1 cellular context compared by ENCODE assay signal in the genomic region with DNA sequence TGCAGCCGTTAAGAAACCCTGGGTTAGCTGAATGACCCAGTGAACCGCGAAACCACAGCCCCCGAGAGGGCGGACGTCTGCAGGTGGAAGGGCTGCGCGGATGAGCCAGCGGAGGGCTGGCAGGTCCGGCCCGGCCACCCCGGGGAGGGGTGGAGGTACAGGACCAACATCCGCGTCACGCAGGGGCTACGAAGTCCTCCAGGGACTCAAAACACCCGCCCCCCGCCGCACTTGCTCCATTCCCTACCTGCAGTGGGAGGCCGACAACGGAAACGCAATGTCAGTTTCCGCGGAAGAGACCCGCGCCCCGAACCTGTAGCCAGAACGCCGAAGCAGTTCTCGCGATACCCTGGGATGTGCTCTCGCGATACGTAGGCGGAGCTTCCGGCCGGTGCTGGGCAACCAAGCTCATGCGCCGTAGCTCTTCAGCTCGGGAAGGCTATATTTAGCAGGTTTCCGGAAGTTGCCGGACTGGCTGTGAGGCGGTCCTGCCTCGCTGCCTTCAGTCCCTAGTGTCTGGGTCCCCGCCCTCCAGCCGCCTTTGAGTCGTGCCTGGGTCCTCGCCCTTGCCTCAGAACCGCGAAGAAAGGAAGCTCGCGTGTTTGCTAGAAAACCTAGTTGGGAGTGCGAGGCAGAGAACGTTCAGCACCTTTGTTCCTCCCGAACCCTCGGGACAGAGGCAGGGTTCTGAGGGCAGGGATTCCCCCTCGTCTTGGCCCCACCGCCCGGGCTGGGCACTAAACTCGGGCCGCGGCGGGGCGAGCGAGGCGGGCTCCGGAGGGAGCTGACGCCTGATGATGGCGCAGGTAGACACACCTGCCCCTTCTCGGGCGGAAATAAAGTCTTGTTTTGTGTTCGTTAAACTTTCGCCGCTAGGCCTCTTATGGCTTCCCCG.
TF ChIP-seq lines count a peak whose summit lies in the region.

A gene with protein sequence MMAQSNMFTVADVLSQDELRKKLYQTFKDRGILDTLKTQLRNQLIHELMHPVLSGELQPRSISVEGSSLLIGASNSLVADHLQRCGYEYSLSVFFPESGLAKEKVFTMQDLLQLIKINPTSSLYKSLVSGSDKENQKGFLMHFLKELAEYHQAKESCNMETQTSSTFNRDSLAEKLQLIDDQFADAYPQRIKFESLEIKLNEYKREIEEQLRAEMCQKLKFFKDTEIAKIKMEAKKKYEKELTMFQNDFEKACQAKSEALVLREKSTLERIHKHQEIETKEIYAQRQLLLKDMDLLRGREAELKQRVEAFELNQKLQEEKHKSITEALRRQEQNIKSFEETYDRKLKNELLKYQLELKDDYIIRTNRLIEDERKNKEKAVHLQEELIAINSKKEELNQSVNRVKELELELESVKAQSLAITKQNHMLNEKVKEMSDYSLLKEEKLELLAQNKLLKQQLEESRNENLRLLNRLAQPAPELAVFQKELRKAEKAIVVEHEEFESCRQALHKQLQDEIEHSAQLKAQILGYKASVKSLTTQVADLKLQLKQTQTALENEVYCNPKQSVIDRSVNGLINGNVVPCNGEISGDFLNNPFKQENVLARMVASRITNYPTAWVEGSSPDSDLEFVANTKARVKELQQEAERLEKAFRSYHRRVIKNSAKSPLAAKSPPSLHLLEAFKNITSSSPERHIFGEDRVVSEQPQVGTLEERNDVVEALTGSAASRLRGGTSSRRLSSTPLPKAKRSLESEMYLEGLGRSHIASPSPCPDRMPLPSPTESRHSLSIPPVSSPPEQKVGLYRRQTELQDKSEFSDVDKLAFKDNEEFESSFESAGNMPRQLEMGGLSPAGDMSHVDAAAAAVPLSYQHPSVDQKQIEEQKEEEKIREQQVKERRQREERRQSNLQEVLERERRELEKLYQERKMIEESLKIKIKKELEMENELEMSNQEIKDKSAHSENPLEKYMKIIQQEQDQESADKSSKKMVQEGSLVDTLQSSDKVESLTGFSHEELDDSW (plus strand): TSS at position 471 of the 895 bp plus-strand sequence. CDS start 324 bp downstream, at position 795.
A gene (minus strand): TSS at position 343 of the 895 bp plus-strand sequence. CDS start 14,657 bp downstream, outside the sequence.

TF ChIP-seq in HepG2, 621 proteins besides CTCF, POLR2A, EP300 and RAD21 (continued from another document and continues in another):
- TF ChIP-seq HCFC1 (IDR thresholded peaks at IDR 0.05; ENCODE audit: low read depth, low read length): 0 out of 2 replicates have a peak, but pooled peaks have one; percentile 10
- TF ChIP-seq ZNF788 (CRISPR knock-in tag; IDR thresholded peaks at IDR 0.05; ENCODE audit: borderline replicate concordance): peak; percentile 57; the same call in 1 of the 2 replicates
- TF ChIP-seq, protein P1, sequence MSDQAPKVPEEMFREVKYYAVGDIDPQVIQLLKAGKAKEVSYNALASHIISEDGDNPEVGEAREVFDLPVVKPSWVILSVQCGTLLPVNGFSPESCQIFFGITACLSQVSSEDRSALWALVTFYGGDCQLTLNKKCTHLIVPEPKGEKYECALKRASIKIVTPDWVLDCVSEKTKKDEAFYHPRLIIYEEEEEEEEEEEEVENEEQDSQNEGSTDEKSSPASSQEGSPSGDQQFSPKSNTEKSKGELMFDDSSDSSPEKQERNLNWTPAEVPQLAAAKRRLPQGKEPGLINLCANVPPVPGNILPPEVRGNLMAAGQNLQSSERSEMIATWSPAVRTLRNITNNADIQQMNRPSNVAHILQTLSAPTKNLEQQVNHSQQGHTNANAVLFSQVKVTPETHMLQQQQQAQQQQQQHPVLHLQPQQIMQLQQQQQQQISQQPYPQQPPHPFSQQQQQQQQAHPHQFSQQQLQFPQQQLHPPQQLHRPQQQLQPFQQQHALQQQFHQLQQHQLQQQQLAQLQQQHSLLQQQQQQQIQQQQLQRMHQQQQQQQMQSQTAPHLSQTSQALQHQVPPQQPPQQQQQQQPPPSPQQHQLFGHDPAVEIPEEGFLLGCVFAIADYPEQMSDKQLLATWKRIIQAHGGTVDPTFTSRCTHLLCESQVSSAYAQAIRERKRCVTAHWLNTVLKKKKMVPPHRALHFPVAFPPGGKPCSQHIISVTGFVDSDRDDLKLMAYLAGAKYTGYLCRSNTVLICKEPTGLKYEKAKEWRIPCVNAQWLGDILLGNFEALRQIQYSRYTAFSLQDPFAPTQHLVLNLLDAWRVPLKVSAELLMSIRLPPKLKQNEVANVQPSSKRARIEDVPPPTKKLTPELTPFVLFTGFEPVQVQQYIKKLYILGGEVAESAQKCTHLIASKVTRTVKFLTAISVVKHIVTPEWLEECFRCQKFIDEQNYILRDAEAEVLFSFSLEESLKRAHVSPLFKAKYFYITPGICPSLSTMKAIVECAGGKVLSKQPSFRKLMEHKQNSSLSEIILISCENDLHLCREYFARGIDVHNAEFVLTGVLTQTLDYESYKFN (CRISPR knock-in tag; conservative IDR thresholded peaks at IDR 0.05): peak; percentile 30; the same call in 1 of the 2 replicates
- TF ChIP-seq GLI4 (CRISPR knock-in tag; IDR thresholded peaks at IDR 0.05; ENCODE audit: borderline replicate concordance): 0 out of 2 replicates have a peak, but pooled peaks have one; percentile 14
- no peak for TF ChIP-seq MLLT10 (CRISPR knock-in tag; IDR thresholded peaks at IDR 0.05)
- TF ChIP-seq ZNF569 (CRISPR knock-in tag; IDR thresholded peaks at IDR 0.05; ENCODE audit: borderline replicate concordance): 0 out of 2 replicates have a peak, but pooled peaks have one; percentile 35
- peak; percentile 67; the same call in 1 of the 2 replicates for TF ChIP-seq KMT2B (CRISPR knock-in tag; IDR thresholded peaks at IDR 0.05)
- TF ChIP-seq GPN1 (CRISPR knock-in tag; IDR thresholded peaks at IDR 0.05; ENCODE audit: borderline replicate concordance): no peak
- TF ChIP-seq, protein P2, sequence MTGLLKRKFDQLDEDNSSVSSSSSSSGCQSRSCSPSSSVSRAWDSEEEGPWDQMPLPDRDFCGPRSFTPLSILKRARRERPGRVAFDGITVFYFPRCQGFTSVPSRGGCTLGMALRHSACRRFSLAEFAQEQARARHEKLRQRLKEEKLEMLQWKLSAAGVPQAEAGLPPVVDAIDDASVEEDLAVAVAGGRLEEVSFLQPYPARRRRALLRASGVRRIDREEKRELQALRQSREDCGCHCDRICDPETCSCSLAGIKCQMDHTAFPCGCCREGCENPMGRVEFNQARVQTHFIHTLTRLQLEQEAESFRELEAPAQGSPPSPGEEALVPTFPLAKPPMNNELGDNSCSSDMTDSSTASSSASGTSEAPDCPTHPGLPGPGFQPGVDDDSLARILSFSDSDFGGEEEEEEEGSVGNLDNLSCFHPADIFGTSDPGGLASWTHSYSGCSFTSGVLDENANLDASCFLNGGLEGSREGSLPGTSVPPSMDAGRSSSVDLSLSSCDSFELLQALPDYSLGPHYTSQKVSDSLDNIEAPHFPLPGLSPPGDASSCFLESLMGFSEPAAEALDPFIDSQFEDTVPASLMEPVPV (CRISPR knock-in tag; IDR thresholded peaks at IDR 0.05): no peak
- TF ChIP-seq ZNF17 (CRISPR knock-in tag; IDR thresholded peaks at IDR 0.05): no peak
- no peak for TF ChIP-seq ZNF235 (CRISPR knock-in tag; IDR thresholded peaks at IDR 0.05; ENCODE audit: borderline replicate concordance)
- TF ChIP-seq, protein P3, sequence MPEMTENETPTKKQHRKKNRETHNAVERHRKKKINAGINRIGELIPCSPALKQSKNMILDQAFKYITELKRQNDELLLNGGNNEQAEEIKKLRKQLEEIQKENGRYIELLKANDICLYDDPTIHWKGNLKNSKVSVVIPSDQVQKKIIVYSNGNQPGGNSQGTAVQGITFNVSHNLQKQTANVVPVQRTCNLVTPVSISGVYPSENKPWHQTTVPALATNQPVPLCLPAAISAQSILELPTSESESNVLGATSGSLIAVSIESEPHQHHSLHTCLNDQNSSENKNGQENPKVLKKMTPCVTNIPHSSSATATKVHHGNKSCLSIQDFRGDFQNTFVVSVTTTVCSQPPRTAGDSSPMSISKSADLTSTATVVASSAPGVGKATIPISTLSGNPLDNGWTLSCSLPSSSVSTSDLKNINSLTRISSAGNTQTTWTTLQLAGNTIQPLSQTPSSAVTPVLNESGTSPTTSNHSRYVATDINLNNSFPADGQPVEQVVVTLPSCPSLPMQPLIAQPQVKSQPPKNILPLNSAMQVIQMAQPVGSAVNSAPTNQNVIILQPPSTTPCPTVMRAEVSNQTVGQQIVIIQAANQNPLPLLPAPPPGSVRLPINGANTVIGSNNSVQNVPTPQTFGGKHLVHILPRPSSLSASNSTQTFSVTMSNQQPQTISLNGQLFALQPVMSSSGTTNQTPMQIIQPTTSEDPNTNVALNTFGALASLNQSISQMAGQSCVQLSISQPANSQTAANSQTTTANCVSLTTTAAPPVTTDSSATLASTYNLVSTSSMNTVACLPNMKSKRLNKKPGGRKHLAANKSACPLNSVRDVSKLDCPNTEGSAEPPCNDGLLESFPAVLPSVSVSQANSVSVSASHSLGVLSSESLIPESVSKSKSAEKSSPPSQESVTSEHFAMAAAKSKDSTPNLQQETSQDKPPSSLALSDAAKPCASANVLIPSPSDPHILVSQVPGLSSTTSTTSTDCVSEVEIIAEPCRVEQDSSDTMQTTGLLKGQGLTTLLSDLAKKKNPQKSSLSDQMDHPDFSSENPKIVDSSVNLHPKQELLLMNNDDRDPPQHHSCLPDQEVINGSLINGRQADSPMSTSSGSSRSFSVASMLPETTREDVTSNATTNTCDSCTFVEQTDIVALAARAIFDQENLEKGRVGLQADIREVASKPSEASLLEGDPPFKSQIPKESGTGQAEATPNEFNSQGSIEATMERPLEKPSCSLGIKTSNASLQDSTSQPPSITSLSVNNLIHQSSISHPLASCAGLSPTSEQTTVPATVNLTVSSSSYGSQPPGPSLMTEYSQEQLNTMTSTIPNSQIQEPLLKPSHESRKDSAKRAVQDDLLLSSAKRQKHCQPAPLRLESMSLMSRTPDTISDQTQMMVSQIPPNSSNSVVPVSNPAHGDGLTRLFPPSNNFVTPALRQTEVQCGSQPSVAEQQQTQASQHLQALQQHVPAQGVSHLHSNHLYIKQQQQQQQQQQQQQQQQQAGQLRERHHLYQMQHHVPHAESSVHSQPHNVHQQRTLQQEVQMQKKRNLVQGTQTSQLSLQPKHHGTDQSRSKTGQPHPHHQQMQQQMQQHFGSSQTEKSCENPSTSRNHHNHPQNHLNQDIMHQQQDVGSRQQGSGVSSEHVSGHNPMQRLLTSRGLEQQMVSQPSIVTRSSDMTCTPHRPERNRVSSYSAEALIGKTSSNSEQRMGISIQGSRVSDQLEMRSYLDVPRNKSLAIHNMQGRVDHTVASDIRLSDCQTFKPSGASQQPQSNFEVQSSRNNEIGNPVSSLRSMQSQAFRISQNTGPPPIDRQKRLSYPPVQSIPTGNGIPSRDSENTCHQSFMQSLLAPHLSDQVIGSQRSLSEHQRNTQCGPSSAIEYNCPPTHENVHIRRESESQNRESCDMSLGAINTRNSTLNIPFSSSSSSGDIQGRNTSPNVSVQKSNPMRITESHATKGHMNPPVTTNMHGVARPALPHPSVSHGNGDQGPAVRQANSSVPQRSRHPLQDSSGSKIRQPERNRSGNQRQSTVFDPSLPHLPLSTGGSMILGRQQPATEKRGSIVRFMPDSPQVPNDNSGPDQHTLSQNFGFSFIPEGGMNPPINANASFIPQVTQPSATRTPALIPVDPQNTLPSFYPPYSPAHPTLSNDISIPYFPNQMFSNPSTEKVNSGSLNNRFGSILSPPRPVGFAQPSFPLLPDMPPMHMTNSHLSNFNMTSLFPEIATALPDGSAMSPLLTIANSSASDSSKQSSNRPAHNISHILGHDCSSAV (CRISPR knock-in tag; IDR thresholded peaks at IDR 0.05; ENCODE audit: borderline replicate concordance): no peak
- TF ChIP-seq FOXP1 (IDR thresholded peaks at IDR 0.05): no peak
- TF ChIP-seq FOXP1 (CRISPR knock-in tag; IDR thresholded peaks at IDR 0.05): no peak
- TF ChIP-seq KAT7 (CRISPR knock-in tag; IDR thresholded peaks at IDR 0.05; ENCODE audit: borderline replicate concordance): no peak
- TF ChIP-seq, protein P4, sequence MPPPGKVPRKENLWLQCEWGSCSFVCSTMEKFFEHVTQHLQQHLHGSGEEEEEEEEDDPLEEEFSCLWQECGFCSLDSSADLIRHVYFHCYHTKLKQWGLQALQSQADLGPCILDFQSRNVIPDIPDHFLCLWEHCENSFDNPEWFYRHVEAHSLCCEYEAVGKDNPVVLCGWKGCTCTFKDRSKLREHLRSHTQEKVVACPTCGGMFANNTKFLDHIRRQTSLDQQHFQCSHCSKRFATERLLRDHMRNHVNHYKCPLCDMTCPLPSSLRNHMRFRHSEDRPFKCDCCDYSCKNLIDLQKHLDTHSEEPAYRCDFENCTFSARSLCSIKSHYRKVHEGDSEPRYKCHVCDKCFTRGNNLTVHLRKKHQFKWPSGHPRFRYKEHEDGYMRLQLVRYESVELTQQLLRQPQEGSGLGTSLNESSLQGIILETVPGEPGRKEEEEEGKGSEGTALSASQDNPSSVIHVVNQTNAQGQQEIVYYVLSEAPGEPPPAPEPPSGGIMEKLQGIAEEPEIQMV (CRISPR knock-in tag; IDR thresholded peaks at IDR 0.05; ENCODE audit: low read depth): no peak
- no peak for TF ChIP-seq PAF1 (CRISPR knock-in tag; IDR thresholded peaks at IDR 0.05)
- TF ChIP-seq ZNF616 (CRISPR knock-in tag; IDR thresholded peaks at IDR 0.05; ENCODE audit: low read depth): no peak
- peak; percentile 33 for TF ChIP-seq AGO1 (IDR thresholded peaks at IDR 0.05; ENCODE audit: low read depth, low read length, poor library complexity, severe bottlenecking)
- TF ChIP-seq, protein P5, sequence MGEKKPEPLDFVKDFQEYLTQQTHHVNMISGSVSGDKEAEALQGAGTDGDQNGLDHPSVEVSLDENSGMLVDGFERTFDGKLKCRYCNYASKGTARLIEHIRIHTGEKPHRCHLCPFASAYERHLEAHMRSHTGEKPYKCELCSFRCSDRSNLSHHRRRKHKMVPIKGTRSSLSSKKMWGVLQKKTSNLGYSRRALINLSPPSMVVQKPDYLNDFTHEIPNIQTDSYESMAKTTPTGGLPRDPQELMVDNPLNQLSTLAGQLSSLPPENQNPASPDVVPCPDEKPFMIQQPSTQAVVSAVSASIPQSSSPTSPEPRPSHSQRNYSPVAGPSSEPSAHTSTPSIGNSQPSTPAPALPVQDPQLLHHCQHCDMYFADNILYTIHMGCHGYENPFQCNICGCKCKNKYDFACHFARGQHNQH (CRISPR knock-in tag; IDR thresholded peaks at IDR 0.05): no peak
- no peak for TF ChIP-seq EHMT2 (IDR thresholded peaks at IDR 0.05; ENCODE audit: borderline replicate concordance, low read depth, low read length)
- peak; percentile 75 for TF ChIP-seq ZFY (CRISPR knock-in tag; IDR thresholded peaks at IDR 0.05)
- TF ChIP-seq CHD4 (IDR thresholded peaks at IDR 0.05; ENCODE audit: borderline replicate concordance, low read length): no peak
- TF ChIP-seq, protein P6, sequence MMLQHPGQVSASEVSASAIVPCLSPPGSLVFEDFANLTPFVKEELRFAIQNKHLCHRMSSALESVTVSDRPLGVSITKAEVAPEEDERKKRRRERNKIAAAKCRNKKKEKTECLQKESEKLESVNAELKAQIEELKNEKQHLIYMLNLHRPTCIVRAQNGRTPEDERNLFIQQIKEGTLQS (CRISPR knock-in tag; IDR thresholded peaks at IDR 0.05): no peak
- TF ChIP-seq, protein P7, sequence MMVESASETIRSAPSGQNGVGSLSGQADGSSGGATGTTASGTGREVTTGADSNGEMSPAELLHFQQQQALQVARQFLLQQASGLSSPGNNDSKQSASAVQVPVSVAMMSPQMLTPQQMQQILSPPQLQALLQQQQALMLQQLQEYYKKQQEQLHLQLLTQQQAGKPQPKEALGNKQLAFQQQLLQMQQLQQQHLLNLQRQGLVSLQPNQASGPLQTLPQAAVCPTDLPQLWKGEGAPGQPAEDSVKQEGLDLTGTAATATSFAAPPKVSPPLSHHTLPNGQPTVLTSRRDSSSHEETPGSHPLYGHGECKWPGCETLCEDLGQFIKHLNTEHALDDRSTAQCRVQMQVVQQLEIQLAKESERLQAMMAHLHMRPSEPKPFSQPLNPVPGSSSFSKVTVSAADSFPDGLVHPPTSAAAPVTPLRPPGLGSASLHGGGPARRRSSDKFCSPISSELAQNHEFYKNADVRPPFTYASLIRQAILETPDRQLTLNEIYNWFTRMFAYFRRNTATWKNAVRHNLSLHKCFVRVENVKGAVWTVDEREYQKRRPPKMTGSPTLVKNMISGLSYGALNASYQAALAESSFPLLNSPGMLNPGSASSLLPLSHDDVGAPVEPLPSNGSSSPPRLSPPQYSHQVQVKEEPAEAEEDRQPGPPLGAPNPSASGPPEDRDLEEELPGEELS (CRISPR knock-in tag; IDR thresholded peaks at IDR 0.05): no peak
- no peak for TF ChIP-seq ZMYM3 (CRISPR knock-in tag; IDR thresholded peaks at IDR 0.05)
- TF ChIP-seq SPEN (CRISPR knock-in tag; IDR thresholded peaks at IDR 0.05; ENCODE audit: low read depth): peak; percentile 70; the same call in 1 of the 2 replicates
